ENCODE assay signal across 1 cellular context in genomic region chr7:23474829-23475578, GRCh38.
A peak's percentile ranks its signal among the peaks of the same experiment; 100 is the strongest.
TF ChIP-seq lines count a peak whose summit lies in the region.

No MANE protein-coding gene starts in this region.

TF ChIP-seq in HepG2, 621 proteins besides CTCF, POLR2A, EP300 and RAD21 (continued from another document):
- no peak for TF ChIP-seq MLXIP (CRISPR knock-in tag; IDR thresholded peaks at IDR 0.05; ENCODE audit: borderline replicate concordance)
- TF ChIP-seq PRPF4 (IDR thresholded peaks at IDR 0.05; ENCODE audit: low read depth, low read length, poor library complexity, severe bottlenecking) = peak; percentile 3
- no peak for TF ChIP-seq ZNF292 (CRISPR knock-in tag; IDR thresholded peaks at IDR 0.05; ENCODE audit: borderline replicate concordance, low read depth)
- no peak for TF ChIP-seq ETS1 (CRISPR knock-in tag; IDR thresholded peaks at IDR 0.05)
- TF ChIP-seq CENPX (CRISPR knock-in tag; IDR thresholded peaks at IDR 0.05) = no peak
- TF ChIP-seq SALL1 (CRISPR knock-in tag; IDR thresholded peaks at IDR 0.05) = no peak
- TF ChIP-seq GABPA (IDR thresholded peaks at IDR 0.05; ENCODE audit: low read depth, low read length) = no peak
- TF ChIP-seq GABPA (CRISPR knock-in tag; IDR thresholded peaks at IDR 0.05; ENCODE audit: low read depth) = no peak
- no peak for TF ChIP-seq ATF5 (CRISPR knock-in tag; IDR thresholded peaks at IDR 0.05; ENCODE audit: low read depth)
- TF ChIP-seq ARID5B (CRISPR knock-in tag; IDR thresholded peaks at IDR 0.05) = no peak
- TF ChIP-seq SIN3A (IDR thresholded peaks at IDR 0.05; ENCODE audit: borderline replicate concordance, low read depth, low read length) = no peak
- no peak for TF ChIP-seq SP140L (CRISPR knock-in tag; IDR thresholded peaks at IDR 0.05; ENCODE audit: borderline replicate concordance)
- no peak for TF ChIP-seq KLF11 (CRISPR knock-in tag; IDR thresholded peaks at IDR 0.05)
- no peak for TF ChIP-seq KMT2A (CRISPR knock-in tag; IDR thresholded peaks at IDR 0.05)
- no peak for TF ChIP-seq ZNF234 (CRISPR knock-in tag; conservative IDR thresholded peaks at IDR 0.05)
- TF ChIP-seq U2AF1 (optimal IDR thresholded peaks at IDR 0.05; ENCODE audit: low read depth, low read length) = no peak
- no peak for TF ChIP-seq YEATS2 (CRISPR knock-in tag; IDR thresholded peaks at IDR 0.05; ENCODE audit: borderline replicate concordance)
TF ChIP-seq in HepG2: peak in this region for 16.
